Comparison of ENCODE assay signal across 8 cellular contexts in the genomic region with DNA sequence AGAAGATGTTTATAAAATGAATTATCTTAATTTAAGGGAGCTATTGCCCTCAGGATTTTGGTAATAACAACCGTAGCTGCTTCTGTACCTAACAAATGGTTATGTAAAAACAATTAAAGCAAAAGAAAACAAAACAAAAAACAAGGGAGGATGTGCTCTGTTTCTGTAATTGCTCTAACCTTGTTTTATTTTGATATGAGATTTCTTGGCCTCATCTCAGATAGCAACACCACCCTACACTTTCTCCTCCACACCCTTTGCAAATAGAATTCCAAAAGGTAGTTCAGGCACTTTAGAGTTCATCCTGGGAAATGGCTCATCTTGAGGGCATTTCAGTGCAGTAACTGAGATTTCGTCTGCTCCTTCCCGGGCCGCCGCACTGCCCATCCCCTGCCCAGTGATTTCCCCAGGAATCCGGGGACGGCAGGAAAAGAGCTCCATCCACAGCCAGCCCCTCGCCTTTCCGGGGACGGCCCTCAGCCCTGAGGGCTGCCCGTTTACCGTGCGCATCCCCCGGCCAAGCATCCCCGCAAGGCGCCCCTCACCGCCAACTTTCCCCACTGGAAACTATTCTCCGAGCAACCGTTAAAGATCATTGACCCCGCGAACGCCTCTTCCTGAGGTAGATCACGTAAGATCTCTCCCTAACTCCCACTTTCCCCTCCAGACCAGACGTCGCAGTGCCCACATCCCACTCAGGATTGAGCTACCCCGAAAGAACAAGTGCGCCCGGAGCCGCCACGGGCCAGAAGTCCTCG. TPM values are rescaled to one million over a fixed set of nuclear protein-coding genes. Genes with fewer than 3 reads are reported as not detected.
A peak's percentile ranks its signal among the peaks of the same experiment; 100 is the strongest.
DNase-seq lines count a peak whose midpoint lies in the region; ATAC-seq lines count a peak whose summit lies in the region.

No MANE protein-coding gene starts in this region.

- peak overlapping the region; percentile 81 for H3K27ac ChIP-seq in duodenal mucosa (ENCODE audit: low read depth, low read length)
- H3K27ac ChIP-seq in urinary bladder (ENCODE audit: low read depth), result peak overlapping the region; percentile 92

- under 1% methylated on average over 31 of the region's 31 CpGs for WGBS in urinary bladder

- H3K9ac ChIP-seq in NT2/D1 (ENCODE audit: insufficient read length, low read depth) (peak overlapping the region; percentile 97), duodenal mucosa (ENCODE audit: low read depth in 1 of 2, low read length in 2 of 2) (peak overlapping the region; percentile 70 to 78)

- DNase-seq in GM03348 (ENCODE audit: low spot score) (peak; percentile 68), NT2/D1 (ENCODE audit: low read depth, low spot score) (no peak), NCI-H1436 (lab: John Stamatoyannopoulos, UW) (no peak), NCI-H128 (lab: John Stamatoyannopoulos, UW; ENCODE audit: unreplicated experiment) (no peak)

- H3K4me3 ChIP-seq in NT2/D1 (ENCODE audit: insufficient read length, low read depth) (peak overlapping the region; percentile 86), duodenal mucosa (ENCODE audit: low read depth in 1 of 2, low read length in 2 of 2) (peak overlapping the region; percentile 77 to 79), mononuclear cell (ENCODE audit: low read length) (peak overlapping the region; percentile 89), urinary bladder (ENCODE audit: low read depth, low read length) (peak overlapping the region; percentile 100)

- no peak for ATAC-seq in HG02970 (IDR thresholded peaks at IDR 0.05; ENCODE audit: low FRiP score, unreplicated experiment)

- H3K4me1 ChIP-seq in NT2/D1 (ENCODE audit: insufficient read depth, insufficient read length) (peaks cover 3% of the 10 kb centered on the region), duodenal mucosa (ENCODE audit: control insufficient read depth in 1 of 2, insufficient read depth in 2 of 2, low read length in 2 of 2) (peaks cover 9 to 26% of the 10 kb centered on the region in 2 donors), mononuclear cell (ENCODE audit: insufficient read depth, low read length) (peaks cover 72% of the 10 kb centered on the region), urinary bladder (ENCODE audit: insufficient read depth) (no peaks in the 10 kb centered on the region)

- H3K9me3 ChIP-seq in NT2/D1 (ENCODE audit: insufficient read depth, low read length), result no peaks in the 10 kb centered on the region
- no peaks in the 10 kb centered on the region for H3K9me3 ChIP-seq in duodenal mucosa (ENCODE audit: control insufficient read depth in 1 of 2, low read length in 2 of 2)
- no peaks in the 10 kb centered on the region for H3K9me3 ChIP-seq in mononuclear cell (ENCODE audit: low read depth, low read length)

- peaks cover 6% of the 10 kb centered on the region for H3K27me3 ChIP-seq in NT2/D1 (ENCODE audit: insufficient read depth, insufficient read length)
- peaks cover 19 to 22% of the 10 kb centered on the region in 2 donors for H3K27me3 ChIP-seq in duodenal mucosa (ENCODE audit: control insufficient read depth in 1 of 2, insufficient read depth in 2 of 2, low read length in 2 of 2)
- no peaks in the 10 kb centered on the region for H3K27me3 ChIP-seq in mononuclear cell (ENCODE audit: insufficient read depth, low read length)

- H3K36me3 ChIP-seq in NT2/D1 (ENCODE audit: insufficient read depth, insufficient read length, low read length) (no peaks in the 10 kb centered on the region), duodenal mucosa (ENCODE audit: control insufficient read depth in 1 of 2, insufficient read depth in 2 of 2, low read length in 2 of 2) (no peaks in the 10 kb centered on the region), urinary bladder (ENCODE audit: insufficient read depth) (no peaks in the 10 kb centered on the region)

RNA-seq across cellular contexts. Expression of gene FNBP1, which starts 1.2 kb away (rescaled TPM):
- total RNA-seq in mononuclear cell (193 TPM), urinary bladder (121 TPM)
- 107 TPM for polyA plus RNA-seq in urinary bladder

RNA-seq across cellular contexts. Expression of gene GPR107, which starts 11.9 kb away (rescaled TPM):
- total RNA-seq in mononuclear cell (19.8 TPM), urinary bladder (30.1 TPM)
- 27.6 TPM for polyA plus RNA-seq in urinary bladder
